24 cellular contexts compared by ENCODE assay signal in genomic region chr4:7573692-7574091, GRCh38.
"Had no signal": no experiment of that assay in that cellular context is flagged by ENCODE, and none has a peak within 500 bp of the region (broad histone marks: within the 10 kb centered on the region; RNA-seq: fewer than 3 reads in every experiment).

No MANE protein-coding gene starts in this region.

- H3K9me3 ChIP-seq: SK-N-SH had no signal

- H3K4me3 ChIP-seq: K562 had no signal

- ATAC-seq: K562 had no signal

- H3K4me2 ChIP-seq: KMS-11, SK-N-SH had no signal

- H3K27ac Mint-ChIP-seq: IgD-negative memory B cell had no signal

- H3K9ac ChIP-seq: KMS-11, SK-N-SH had no signal

- H3K27me3 Mint-ChIP-seq: IgD-negative memory B cell had no signal

- DNase-seq: Kasumi-1, MM.1S, MV-4-11, NCI-H1048, NCI-H1105, NCI-H1436 treated with DMSO at 0.1 percent for 48 hours, NCI-H1694, NCI-H1930, NCI-H2081, NCI-H2107, NCI-H226, NCI-H446, NCI-H510A, NCI-H524 treated with DMSO at 0.1 percent for 48 hours, NCI-H69, NCI-H774, RPMI8226, SHP77, SK-N-SH, SW 1271 had no signal

- H3K27ac ChIP-seq: HL-60, KMS-11 had no signal

- H3K4me1 Mint-ChIP-seq: IgD-negative memory B cell had no signal
